1 cellular context compared by ENCODE assay signal in the genomic region with DNA sequence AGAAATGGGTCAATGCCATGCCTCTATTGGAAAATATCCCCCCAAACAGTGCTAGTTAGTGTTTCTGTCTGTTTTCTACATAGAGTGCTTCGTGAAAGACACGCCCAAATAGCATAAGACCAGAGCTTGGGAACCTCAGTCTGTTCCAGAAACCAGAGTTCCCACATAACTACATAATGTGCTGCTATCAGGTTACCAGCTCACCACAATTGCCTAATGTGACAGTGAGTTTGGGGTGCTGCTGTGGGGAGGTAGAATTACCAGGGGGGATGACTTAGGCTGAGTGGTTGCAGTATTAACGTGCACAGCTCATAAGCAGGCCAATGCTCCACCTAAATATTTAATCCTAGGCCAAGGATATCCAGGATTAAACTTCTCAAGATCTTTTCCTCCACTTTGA.
TF ChIP-seq lines count a peak whose summit lies in the region.

No MANE protein-coding gene starts in this region.

TF ChIP-seq in GM23338, 12 proteins besides CTCF, POLR2A, EP300 and RAD21 (continued from another document):
- TF ChIP-seq, protein P1, sequence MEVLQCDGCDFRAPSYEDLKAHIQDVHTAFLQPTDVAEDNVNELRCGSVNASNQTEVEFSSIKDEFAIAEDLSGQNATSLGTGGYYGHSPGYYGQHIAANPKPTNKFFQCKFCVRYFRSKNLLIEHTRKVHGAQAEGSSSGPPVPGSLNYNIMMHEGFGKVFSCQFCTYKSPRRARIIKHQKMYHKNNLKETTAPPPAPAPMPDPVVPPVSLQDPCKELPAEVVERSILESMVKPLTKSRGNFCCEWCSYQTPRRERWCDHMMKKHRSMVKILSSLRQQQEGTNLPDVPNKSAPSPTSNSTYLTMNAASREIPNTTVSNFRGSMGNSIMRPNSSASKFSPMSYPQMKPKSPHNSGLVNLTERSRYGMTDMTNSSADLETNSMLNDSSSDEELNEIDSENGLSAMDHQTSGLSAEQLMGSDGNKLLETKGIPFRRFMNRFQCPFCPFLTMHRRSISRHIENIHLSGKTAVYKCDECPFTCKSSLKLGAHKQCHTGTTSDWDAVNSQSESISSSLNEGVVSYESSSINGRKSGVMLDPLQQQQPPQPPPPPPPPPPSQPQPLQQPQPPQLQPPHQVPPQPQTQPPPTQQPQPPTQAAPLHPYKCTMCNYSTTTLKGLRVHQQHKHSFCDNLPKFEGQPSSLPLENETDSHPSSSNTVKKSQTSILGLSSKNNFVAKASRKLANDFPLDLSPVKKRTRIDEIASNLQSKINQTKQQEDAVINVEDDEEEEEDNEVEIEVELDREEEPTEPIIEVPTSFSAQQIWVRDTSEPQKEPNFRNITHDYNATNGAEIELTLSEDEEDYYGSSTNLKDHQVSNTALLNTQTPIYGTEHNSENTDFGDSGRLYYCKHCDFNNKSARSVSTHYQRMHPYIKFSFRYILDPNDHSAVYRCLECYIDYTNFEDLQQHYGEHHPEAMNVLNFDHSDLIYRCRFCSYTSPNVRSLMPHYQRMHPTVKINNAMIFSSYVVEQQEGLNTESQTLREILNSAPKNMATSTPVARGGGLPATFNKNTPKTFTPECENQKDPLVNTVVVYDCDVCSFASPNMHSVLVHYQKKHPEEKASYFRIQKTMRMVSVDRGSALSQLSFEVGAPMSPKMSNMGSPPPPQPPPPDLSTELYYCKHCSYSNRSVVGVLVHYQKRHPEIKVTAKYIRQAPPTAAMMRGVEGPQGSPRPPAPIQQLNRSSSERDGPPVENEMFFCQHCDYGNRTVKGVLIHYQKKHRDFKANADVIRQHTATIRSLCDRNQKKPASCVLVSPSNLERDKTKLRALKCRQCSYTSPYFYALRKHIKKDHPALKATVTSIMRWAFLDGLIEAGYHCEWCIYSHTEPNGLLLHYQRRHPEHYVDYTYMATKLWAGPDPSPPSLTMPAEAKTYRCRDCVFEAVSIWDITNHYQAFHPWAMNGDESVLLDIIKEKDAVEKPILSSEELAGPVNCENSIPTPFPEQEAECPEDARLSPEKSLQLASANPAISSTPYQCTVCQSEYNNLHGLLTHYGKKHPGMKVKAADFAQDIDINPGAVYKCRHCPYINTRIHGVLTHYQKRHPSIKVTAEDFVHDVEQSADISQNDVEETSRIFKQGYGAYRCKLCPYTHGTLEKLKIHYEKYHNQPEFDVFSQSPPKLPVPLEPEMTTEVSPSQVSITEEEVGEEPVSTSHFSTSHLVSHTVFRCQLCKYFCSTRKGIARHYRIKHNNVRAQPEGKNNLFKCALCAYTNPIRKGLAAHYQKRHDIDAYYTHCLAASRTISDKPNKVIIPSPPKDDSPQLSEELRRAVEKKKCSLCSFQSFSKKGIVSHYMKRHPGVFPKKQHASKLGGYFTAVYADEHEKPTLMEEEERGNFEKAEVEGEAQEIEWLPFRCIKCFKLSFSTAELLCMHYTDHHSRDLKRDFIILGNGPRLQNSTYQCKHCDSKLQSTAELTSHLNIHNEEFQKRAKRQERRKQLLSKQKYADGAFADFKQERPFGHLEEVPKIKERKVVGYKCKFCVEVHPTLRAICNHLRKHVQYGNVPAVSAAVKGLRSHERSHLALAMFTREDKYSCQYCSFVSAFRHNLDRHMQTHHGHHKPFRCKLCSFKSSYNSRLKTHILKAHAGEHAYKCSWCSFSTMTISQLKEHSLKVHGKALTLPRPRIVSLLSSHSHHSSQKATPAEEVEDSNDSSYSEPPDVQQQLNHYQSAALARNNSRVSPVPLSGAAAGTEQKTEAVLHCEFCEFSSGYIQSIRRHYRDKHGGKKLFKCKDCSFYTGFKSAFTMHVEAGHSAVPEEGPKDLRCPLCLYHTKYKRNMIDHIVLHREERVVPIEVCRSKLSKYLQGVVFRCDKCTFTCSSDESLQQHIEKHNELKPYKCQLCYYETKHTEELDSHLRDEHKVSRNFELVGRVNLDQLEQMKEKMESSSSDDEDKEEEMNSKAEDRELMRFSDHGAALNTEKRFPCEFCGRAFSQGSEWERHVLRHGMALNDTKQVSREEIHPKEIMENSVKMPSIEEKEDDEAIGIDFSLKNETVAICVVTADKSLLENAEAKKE (CRISPR knock-in tag; IDR thresholded peaks at IDR 0.05), result no peak
- TF ChIP-seq EZH2phosphoT487 (IDR thresholded peaks at IDR 0.05; ENCODE audit: unreplicated experiment), result no peak
- TF ChIP-seq, protein P2, sequence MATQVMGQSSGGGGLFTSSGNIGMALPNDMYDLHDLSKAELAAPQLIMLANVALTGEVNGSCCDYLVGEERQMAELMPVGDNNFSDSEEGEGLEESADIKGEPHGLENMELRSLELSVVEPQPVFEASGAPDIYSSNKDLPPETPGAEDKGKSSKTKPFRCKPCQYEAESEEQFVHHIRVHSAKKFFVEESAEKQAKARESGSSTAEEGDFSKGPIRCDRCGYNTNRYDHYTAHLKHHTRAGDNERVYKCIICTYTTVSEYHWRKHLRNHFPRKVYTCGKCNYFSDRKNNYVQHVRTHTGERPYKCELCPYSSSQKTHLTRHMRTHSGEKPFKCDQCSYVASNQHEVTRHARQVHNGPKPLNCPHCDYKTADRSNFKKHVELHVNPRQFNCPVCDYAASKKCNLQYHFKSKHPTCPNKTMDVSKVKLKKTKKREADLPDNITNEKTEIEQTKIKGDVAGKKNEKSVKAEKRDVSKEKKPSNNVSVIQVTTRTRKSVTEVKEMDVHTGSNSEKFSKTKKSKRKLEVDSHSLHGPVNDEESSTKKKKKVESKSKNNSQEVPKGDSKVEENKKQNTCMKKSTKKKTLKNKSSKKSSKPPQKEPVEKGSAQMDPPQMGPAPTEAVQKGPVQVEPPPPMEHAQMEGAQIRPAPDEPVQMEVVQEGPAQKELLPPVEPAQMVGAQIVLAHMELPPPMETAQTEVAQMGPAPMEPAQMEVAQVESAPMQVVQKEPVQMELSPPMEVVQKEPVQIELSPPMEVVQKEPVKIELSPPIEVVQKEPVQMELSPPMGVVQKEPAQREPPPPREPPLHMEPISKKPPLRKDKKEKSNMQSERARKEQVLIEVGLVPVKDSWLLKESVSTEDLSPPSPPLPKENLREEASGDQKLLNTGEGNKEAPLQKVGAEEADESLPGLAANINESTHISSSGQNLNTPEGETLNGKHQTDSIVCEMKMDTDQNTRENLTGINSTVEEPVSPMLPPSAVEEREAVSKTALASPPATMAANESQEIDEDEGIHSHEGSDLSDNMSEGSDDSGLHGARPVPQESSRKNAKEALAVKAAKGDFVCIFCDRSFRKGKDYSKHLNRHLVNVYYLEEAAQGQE (IDR thresholded peaks at IDR 0.05; ENCODE audit: unreplicated experiment), result no peak
